In the genomic region with DNA sequence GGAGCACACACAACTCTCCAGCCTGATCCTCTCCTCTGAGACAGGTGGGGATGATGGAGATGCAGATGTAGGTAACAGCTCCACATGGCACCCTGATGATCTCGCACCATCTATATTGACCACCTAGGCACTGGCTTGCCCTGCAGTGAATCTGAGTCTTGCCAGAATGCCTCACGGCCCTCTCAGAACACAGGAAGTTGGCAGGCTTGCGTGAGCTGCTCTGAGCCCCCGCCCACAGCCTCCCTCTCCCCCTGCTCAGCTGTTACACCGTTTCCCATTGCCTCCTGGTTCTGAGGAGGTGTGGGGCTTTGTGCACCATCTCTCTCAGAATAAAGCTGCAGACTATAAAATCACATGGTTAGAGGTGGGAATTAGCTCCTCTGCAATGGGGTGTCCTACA, we compare ENCODE assay signal across 20 cellular contexts. TPM values are rescaled to one million over a fixed set of nuclear protein-coding genes. Genes with fewer than 3 reads are reported as not detected.
DNase-seq lines count a peak whose midpoint lies in the region; ATAC-seq and TF ChIP-seq lines count a peak whose summit lies in the region.
"Had no signal": no experiment of that assay in that cellular context is flagged by ENCODE, and none has a peak within 500 bp of the region (broad histone marks: within the 10 kb centered on the region; RNA-seq: fewer than 3 reads in every experiment).

No MANE protein-coding gene starts in this region.

- H3K4me1 Mint-ChIP-seq in activated CD4-positive, alpha-beta T cell treated with anti-CD3 and anti-CD28 coated beads for 36 hours = peaks cover 18% of the 10 kb centered on the region
- peaks cover 24% of the 10 kb centered on the region for H3K4me1 Mint-ChIP-seq in stimulated activated naive CD8-positive, alpha-beta T cell treated with anti-CD3 and anti-CD28 coated beads, Interleukin-15, amount 100 ng/mL, for 72 hours
- peaks cover 11% of the 10 kb centered on the region for H3K4me1 Mint-ChIP-seq in activated CD8-positive, alpha-beta T cell treated with anti-CD3 and anti-CD28 coated beads, Interleukin-2, amount 10 ng/mL, durations not matched to agents 7 days and 5 days (ENCODE audit: low read depth)

- POLR2A ChIA-PET in activated CD4-positive, alpha-beta T cell treated with anti-CD3 and anti-CD28 coated beads for 36 hours (lab: Charles Lee) = no interaction called here
- POLR2A ChIA-PET in activated CD8-positive, alpha-beta T cell treated with anti-CD3 and anti-CD28 coated beads, Interleukin-2, amount 10 ng/mL, durations not matched to agents 7 days and 5 days (lab: Charles Lee) = interaction anchor here (0.5 kb wide), 1 partner anchor 36 kb away, joined by 3 read pairs; no protein-coding TSS in a partner anchor

- H3K36me3 Mint-ChIP-seq in activated CD4-positive, alpha-beta T cell treated with anti-CD3 and anti-CD28 coated beads for 36 hours (ENCODE audit: low read depth) = peaks cover 8% of the 10 kb centered on the region
- peaks cover 6% of the 10 kb centered on the region for H3K36me3 Mint-ChIP-seq in activated CD8-positive, alpha-beta T cell treated with anti-CD3 and anti-CD28 coated beads, Interleukin-2, amount 10 ng/mL, durations not matched to agents 7 days and 5 days (ENCODE audit: low read depth)

- H3K27ac Mint-ChIP-seq in activated CD4-positive, alpha-beta T cell treated with anti-CD3 and anti-CD28 coated beads for 36 hours = no peak overlapping the region
- no peak overlapping the region for H3K27ac Mint-ChIP-seq in stimulated activated naive CD8-positive, alpha-beta T cell treated with anti-CD3 and anti-CD28 coated beads, Interleukin-15, amount 100 ng/mL, for 72 hours
- peak overlapping the region; percentile 52 for H3K27ac Mint-ChIP-seq in activated CD8-positive, alpha-beta T cell treated with anti-CD3 and anti-CD28 coated beads, Interleukin-2, amount 10 ng/mL, durations not matched to agents 7 days and 5 days
- H3K27ac Mint-ChIP-seq: CD4-positive, CD25-positive, alpha-beta regulatory T cell had no signal

- DNase-seq in activated CD4-positive, alpha-beta T cell treated with anti-CD3 and anti-CD28 coated beads for 36 hours = peak; percentile 46
- no peak for DNase-seq in activated CD4-positive, alpha-beta T cell treated with anti-CD3 and anti-CD28 coated beads, Interleukin-2, amount 50 U/mL, for 1 hour
- DNase-seq in stimulated activated naive CD8-positive, alpha-beta T cell treated with anti-CD3 and anti-CD28 coated beads, Interleukin-15, amount 100 ng/mL, for 72 hours = no peak
- no peak for DNase-seq in stimulated activated naive CD8-positive, alpha-beta T cell treated with anti-CD3 and anti-CD28 coated beads, Interleukin-15, Interleukin-2, amounts not matched to agents 100 U/mL and 50 U/mL, for 24 hours
- DNase-seq in activated CD8-positive, alpha-beta T cell treated with anti-CD3 and anti-CD28 coated beads, Interleukin-2, amount 10 ng/mL, durations not matched to agents 7 days and 5 days = no peak
- DNase-seq in mucosa of descending colon (no peak), A172 (ENCODE audit: low spot score) (no peak)
- no peak for DNase-seq in activated effector memory CD4-positive, alpha-beta T cell treated with anti-CD3 and anti-CD28 coated beads, Interleukin-2, amount 50 U/mL, for 16 hours
- DNase-seq: DMS153, GF-D8, H9, KBM-7, NCI-H1417, NCI-H187 treated with DMSO at 0.1 percent for 48 hours, NCI-H226, NCI-H524, NCI-H82, RPMI8226, SHP77 treated with DMSO at 0.1 percent for 48 hours had no signal

- H3K36me3 ChIP-seq in mucosa of descending colon (ENCODE audit: low read depth) = no peaks in the 10 kb centered on the region

- H3K9me3 Mint-ChIP-seq in activated CD4-positive, alpha-beta T cell treated with anti-CD3 and anti-CD28 coated beads for 36 hours (ENCODE audit: low read depth) = no peaks in the 10 kb centered on the region
- no peaks in the 10 kb centered on the region for H3K9me3 Mint-ChIP-seq in stimulated activated naive CD8-positive, alpha-beta T cell treated with anti-CD3 and anti-CD28 coated beads, Interleukin-15, amount 100 ng/mL, for 72 hours
- H3K9me3 Mint-ChIP-seq in activated CD8-positive, alpha-beta T cell treated with anti-CD3 and anti-CD28 coated beads, Interleukin-2, amount 10 ng/mL, durations not matched to agents 7 days and 5 days (ENCODE audit: insufficient read depth) = no peaks in the 10 kb centered on the region
- H3K9me3 Mint-ChIP-seq: H9 had no signal

- H3K4me3 Mint-ChIP-seq in activated CD4-positive, alpha-beta T cell treated with anti-CD3 and anti-CD28 coated beads for 36 hours = no peak overlapping the region
- no peak overlapping the region for H3K4me3 Mint-ChIP-seq in stimulated activated naive CD8-positive, alpha-beta T cell treated with anti-CD3 and anti-CD28 coated beads, Interleukin-15, amount 100 ng/mL, for 72 hours
- no peak overlapping the region for H3K4me3 Mint-ChIP-seq in activated CD8-positive, alpha-beta T cell treated with anti-CD3 and anti-CD28 coated beads, Interleukin-2, amount 10 ng/mL, durations not matched to agents 7 days and 5 days
- H3K4me3 Mint-ChIP-seq: CD4-positive, CD25-positive, alpha-beta regulatory T cell; H9 had no signal

- no peak for TF ChIP-seq CTCF in mucosa of descending colon (IDR thresholded peaks at IDR 0.05)

- CTCF ChIA-PET in activated CD4-positive, alpha-beta T cell treated with anti-CD3 and anti-CD28 coated beads for 36 hours (lab: Charles Lee) = interaction anchor here (3.0 kb wide), 1 partner anchor 13 kb away, joined by 10 read pairs; no protein-coding TSS in a partner anchor
- CTCF ChIA-PET in activated CD8-positive, alpha-beta T cell treated with anti-CD3 and anti-CD28 coated beads, Interleukin-2, amount 10 ng/mL, durations not matched to agents 7 days and 5 days (lab: Charles Lee) = interaction anchor here (1.0 kb wide), 1 partner anchor 13 kb away, joined by 5 read pairs; no protein-coding TSS in a partner anchor

- H3K9me3 ChIP-seq in mucosa of descending colon = no peaks in the 10 kb centered on the region

- ATAC-seq in activated CD4-positive, alpha-beta T cell treated with anti-CD3 and anti-CD28 coated beads for 36 hours = peak; percentile 49
- ATAC-seq in stimulated activated naive CD8-positive, alpha-beta T cell treated with anti-CD3 and anti-CD28 coated beads, Interleukin-15, amount 100 ng/mL, for 72 hours = peak; percentile 70
- ATAC-seq in stimulated activated naive CD8-positive, alpha-beta T cell treated with anti-CD3 and anti-CD28 coated beads, Interleukin-15, Interleukin-2, amounts not matched to agents 100 U/mL and 50 U/mL, for 24 hours = no peak
- ATAC-seq in activated CD8-positive, alpha-beta T cell treated with anti-CD3 and anti-CD28 coated beads, Interleukin-2, amount 10 ng/mL, durations not matched to agents 7 days and 5 days = no peak
- ATAC-seq in mucosa of descending colon = no peak

- H3K27me3 Mint-ChIP-seq in activated CD4-positive, alpha-beta T cell treated with anti-CD3 and anti-CD28 coated beads for 36 hours = no peaks in the 10 kb centered on the region
- H3K27me3 Mint-ChIP-seq in stimulated activated naive CD8-positive, alpha-beta T cell treated with anti-CD3 and anti-CD28 coated beads, Interleukin-15, amount 100 ng/mL, for 72 hours = no peaks in the 10 kb centered on the region
- H3K27me3 Mint-ChIP-seq in activated CD8-positive, alpha-beta T cell treated with anti-CD3 and anti-CD28 coated beads, Interleukin-2, amount 10 ng/mL, durations not matched to agents 7 days and 5 days (ENCODE audit: low read depth) = no peaks in the 10 kb centered on the region
- H3K27me3 Mint-ChIP-seq: CD4-positive, CD25-positive, alpha-beta regulatory T cell had no signal

- intact Hi-C loops in activated CD4-positive, alpha-beta T cell treated with anti-CD3 and anti-CD28 coated beads for 36 hours (cut with DNase I, micrococcal nuclease) = no loop called here
- intact Hi-C loops in mucosa of descending colon (cut with DNase I, micrococcal nuclease) = no loop called here

- H3K4me1 ChIP-seq in mucosa of descending colon (ENCODE audit: low read depth) = no peaks in the 10 kb centered on the region

- H3K4me3 ChIP-seq in mucosa of descending colon = no peak overlapping the region

RNA-seq across cellular contexts. Expression of a gene that starts 48.0 kb away (rescaled TPM):
- 10 to 100 TPM; 13.9 to 16.5 TPM for total RNA-seq in activated CD4-positive, alpha-beta T cell treated with anti-CD3 and anti-CD28 coated beads for 36 hours
- total RNA-seq in activated CD8-positive, alpha-beta T cell treated with anti-CD3 and anti-CD28 coated beads, Interleukin-2, amount 10 ng/mL, durations not matched to agents 7 days and 5 days = 10 to 100 TPM; 17.2 to 17.5 TPM
- 1 to 10 TPM; 5.5 to 8.3 (median 6.7) TPM for total RNA-seq in mucosa of descending colon
- 19.7 and 20.1 TPM in 2 replicates for total RNA-seq in A172 (2014; rRNA removed; shearing (Covaris generic))

RNA-seq across cellular contexts. Expression of a gene that starts 48.1 kb away (rescaled TPM):
- total RNA-seq in activated CD4-positive, alpha-beta T cell treated with anti-CD3 and anti-CD28 coated beads for 36 hours = 10 to 100 TPM; 16.5 to 17.6 TPM
- total RNA-seq in activated CD8-positive, alpha-beta T cell treated with anti-CD3 and anti-CD28 coated beads, Interleukin-2, amount 10 ng/mL, durations not matched to agents 7 days and 5 days = 10 to 100 TPM; 30.2 to 30.7 TPM
- 10 to 100 TPM; 21.1 to 25.1 (median 23.4) TPM for total RNA-seq in mucosa of descending colon
- 24.4 and 26.2 TPM in 2 replicates for total RNA-seq in A172 (2014; rRNA removed; shearing (Covaris generic))

Comparison
In these comparisons a context has a peak if more than half of its experiments do, and no peak if none do; other contexts are left out.
1. ATAC-seq: peak in activated CD4-positive, alpha-beta T cell treated with anti-CD3 and anti-CD28 coated beads for 36 hours (single experiment) and stimulated activated naive CD8-positive, alpha-beta T cell treated with anti-CD3 and anti-CD28 coated beads, Interleukin-15, amount 100 ng/mL, for 72 hours (single experiment); none in stimulated activated naive CD8-positive, alpha-beta T cell treated with anti-CD3 and anti-CD28 coated beads, Interleukin-15, Interleukin-2, amounts not matched to agents 100 U/mL and 50 U/mL, for 24 hours (single experiment), activated CD8-positive, alpha-beta T cell treated with anti-CD3 and anti-CD28 coated beads, Interleukin-2, amount 10 ng/mL, durations not matched to agents 7 days and 5 days (single experiment) and mucosa of descending colon (single experiment).